In genomic region chr1:81808760-81809159, GRCh38 we compare ENCODE assay signal across 9 cellular contexts. TPM values are rescaled to one million over a fixed set of nuclear protein-coding genes. Genes with fewer than 3 reads are reported as not detected.
A peak's percentile ranks its signal among the peaks of the same experiment; 100 is the strongest.
DNase-seq lines count a peak whose midpoint lies in the region; ATAC-seq and TF ChIP-seq lines count a peak whose summit lies in the region.
"Had no signal": no experiment of that assay in that cellular context is flagged by ENCODE, and none has a peak within 500 bp of the region (broad histone marks: within the 10 kb centered on the region; RNA-seq: fewer than 3 reads in every experiment).

No MANE protein-coding gene starts in this region.

- ATAC-seq in lower lobe of right lung = no peak
- ATAC-seq in activated CD4-positive, CD25-positive, alpha-beta regulatory T cell treated with anti-CD3 and anti-CD28 coated beads, Interleukin-2, amount 50 U/mL, for 24 hours = no peak
- ATAC-seq in activated naive CD4-positive, alpha-beta T cell treated with anti-CD3 and anti-CD28 coated beads, Interleukin-2, amount 50 U/mL, for 72 hours = no peak

- no peaks in the 10 kb centered on the region for H3K9me3 Mint-ChIP-seq in activated naive CD4-positive, alpha-beta T cell treated with anti-CD3 and anti-CD28 coated beads, Interleukin-2, amount 50 U/mL, for 72 hours

- no peak overlapping the region for H3K27ac Mint-ChIP-seq in activated naive CD4-positive, alpha-beta T cell treated with anti-CD3 and anti-CD28 coated beads, Interleukin-2, amount 50 U/mL, for 72 hours

- DNase-seq in AG09319 (ENCODE audit: extremely low read depth, low read depth) (no peak), choroid plexus epithelial cell (ENCODE audit: low read depth) (peak; percentile 29), lower lobe of right lung (no peak), COLO829 (ENCODE audit: low spot score) (no peak), anterior cingulate cortex (lab: John Stamatoyannopoulos, UW) (no peak)
- DNase-seq in activated naive CD4-positive, alpha-beta T cell treated with anti-CD3 and anti-CD28 coated beads, Interleukin-2, amount 50 U/mL, for 72 hours (ENCODE audit: low spot score in 2 of 2) = no peak

- H3K4me1 ChIP-seq in HUES64 (ENCODE audit: insufficient read depth, low read length) (peaks cover 91% of the 10 kb centered on the region), lower lobe of right lung (peaks cover 19% of the 10 kb centered on the region)
- H3K4me1 ChIP-seq: BLaER1 treated with 17β-estradiol and CSF1 and Interleukin-3, amounts not matched to agents 10 nM and 100 nM had no signal

- 28% methylated on average over 4 of the region's 7 CpGs for WGBS in HUES64

- H3K36me3 ChIP-seq in HUES64 (ENCODE audit: insufficient read depth, low read length) = no peaks in the 10 kb centered on the region; the same call in 1 of the 2 replicates
- H3K36me3 ChIP-seq in lower lobe of right lung = no peaks in the 10 kb centered on the region
- H3K36me3 ChIP-seq: BLaER1 treated with 17β-estradiol and CSF1 and Interleukin-3, amounts not matched to agents 10 nM and 100 nM had no signal

- peak; percentile 6 for TF ChIP-seq CTCF in AG09319 (IDR thresholded peaks at IDR 0.05; ENCODE audit: low read depth, low read length)
- TF ChIP-seq CTCF in choroid plexus epithelial cell (conservative IDR thresholded peaks at IDR 0.05; ENCODE audit: low read depth, low read length) = peak; percentile 39
- no peak for TF ChIP-seq CTCF in lower lobe of right lung (IDR thresholded peaks at IDR 0.05)

- H3K4me3 ChIP-seq in HUES64 (ENCODE audit: low read length) (peak overlapping the region; percentile 17; the same call in 1 of the 2 replicates), choroid plexus epithelial cell (ENCODE audit: low read depth, low read length) (no peak overlapping the region), lower lobe of right lung (peak overlapping the region; percentile 9)
- H3K4me3 ChIP-seq: BLaER1 treated with 17β-estradiol and CSF1 and Interleukin-3, amounts not matched to agents 10 nM and 100 nM had no signal

- intact Hi-C loops in lower lobe of right lung (cut with DNase I) = no loop called here

- H3K27me3 ChIP-seq in HUES64 (ENCODE audit: insufficient read depth, low read length) (no peaks in the 10 kb centered on the region), lower lobe of right lung (ENCODE audit: low read depth) (no peaks in the 10 kb centered on the region)
- H3K27me3 ChIP-seq: BLaER1 treated with 17β-estradiol and CSF1 and Interleukin-3, amounts not matched to agents 10 nM and 100 nM had no signal

- peaks cover 0 to 6% of the 10 kb centered on the region in 2 donors for H3K36me3 Mint-ChIP-seq in activated naive CD4-positive, alpha-beta T cell treated with anti-CD3 and anti-CD28 coated beads, Interleukin-2, amount 50 U/mL, for 72 hours

- H3K9ac ChIP-seq in HUES64 (ENCODE audit: low read depth, low read length) = no peak overlapping the region
- H3K9ac ChIP-seq: BLaER1 treated with 17β-estradiol and CSF1 and Interleukin-3, amounts not matched to agents 10 nM and 100 nM had no signal

- H3K27ac ChIP-seq in HUES64 (ENCODE audit: low read depth, low read length) (peak overlapping the region; percentile 3; the same call in 1 of the 2 replicates), lower lobe of right lung (no peak overlapping the region)
- H3K27ac ChIP-seq: BLaER1 treated with 17β-estradiol and CSF1 and Interleukin-3, amounts not matched to agents 10 nM and 100 nM had no signal

- H3K9me3 ChIP-seq in HUES64 (ENCODE audit: insufficient read depth, low read depth, low read length) (no peaks in the 10 kb centered on the region), lower lobe of right lung (no peaks in the 10 kb centered on the region)

RNA-seq across cellular contexts. Expression of gene ADGRL2, which starts 8.0 kb away (rescaled TPM):
- 118 TPM for polyA plus RNA-seq in HUES64 (2013, experiment 1 of 2)
- polyA plus RNA-seq in HUES64 (2013, experiment 2 of 2) = 126 TPM
- total RNA-seq in lower lobe of right lung = 97.9 TPM
- total RNA-seq in activated naive CD4-positive, alpha-beta T cell treated with anti-CD3 and anti-CD28 coated beads, Interleukin-2, amount 50 U/mL, for 72 hours = not detected

Comparison
In these comparisons a context has a peak if more than half of its experiments do, and no peak if none do; other contexts are left out.
1. RNA of gene ADGRL2, which starts 8.0 kb away (total RNA-seq): 97.9 TPM in lower lobe of right lung (single experiment); not detected in activated naive CD4-positive, alpha-beta T cell treated with anti-CD3 and anti-CD28 coated beads, Interleukin-2, amount 50 U/mL, for 72 hours; every median in the first group is over 10 times any median in the second.